26 cellular contexts compared by ENCODE assay signal in the genomic region with DNA sequence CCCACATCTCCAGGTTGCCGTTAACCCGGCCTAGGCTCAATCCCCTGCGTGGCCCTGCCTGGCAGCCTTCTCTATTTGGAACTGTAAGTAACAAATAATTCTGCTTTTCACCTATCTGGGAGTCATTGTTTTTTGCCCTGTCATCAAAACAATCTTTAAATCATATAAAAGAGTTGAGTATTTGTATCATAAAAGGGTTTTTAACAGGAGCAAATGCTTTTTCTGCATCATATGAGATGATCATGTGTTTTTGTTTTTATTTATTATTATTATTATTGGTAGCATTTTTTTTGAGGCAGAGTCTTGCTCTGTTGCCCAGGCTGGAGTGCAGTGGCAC. TPM values are rescaled to one million over a fixed set of nuclear protein-coding genes. Genes with fewer than 3 reads are reported as not detected.
"Had no signal": no experiment of that assay in that cellular context is flagged by ENCODE, and none has a peak within 500 bp of the region (broad histone marks: within the 10 kb centered on the region; RNA-seq: fewer than 3 reads in every experiment).

No MANE protein-coding gene starts in this region.

- H3K4me2 ChIP-seq: smooth muscle cell had no signal

- H3K4me1 ChIP-seq: colonic mucosa, esophagus muscularis mucosa, gastrocnemius medialis, sigmoid colon had no signal

- H3K9me3 ChIP-seq: colonic mucosa, esophagus muscularis mucosa, gastrocnemius medialis, sigmoid colon, thoracic aorta had no signal

- ATAC-seq: gastrocnemius medialis, left cardiac atrium had no signal

- H3K4me3 ChIP-seq: colonic mucosa, dorsolateral prefrontal cortex, esophagus muscularis mucosa, gastrocnemius medialis, sigmoid colon, smooth muscle cell, thoracic aorta had no signal

- H3K27ac ChIP-seq: colonic mucosa, dorsolateral prefrontal cortex, esophagus muscularis mucosa, gastrocnemius medialis, sigmoid colon, thoracic aorta, WERI-Rb-1 had no signal

- DNase-seq: activated CD4-positive, alpha-beta T cell treated with anti-CD3 and anti-CD28 coated beads, Interleukin-2, amount 50 U/mL, for 4 hours; activated CD8-positive, alpha-beta memory T cell treated with anti-CD3 and anti-CD28 coated beads for 24 hours; activated CD8-positive, alpha-beta memory T cell treated with anti-CD3 and anti-CD28 coated beads, Interleukin-2, amount 50 U/mL, for 4 hours; activated naive CD4-positive, alpha-beta T cell treated with Interleukin-2 at 50 U/mL for 16 hours; activated T-cell treated with anti-CD3 and anti-CD28 coated beads, Interleukin-2, amount 50 U/mL, for 24 hours; colonic mucosa; dorsolateral prefrontal cortex; gastrocnemius medialis; islet precursor cell; left cardiac atrium; mesenchymal stem cell; posterior cingulate gyrus; sigmoid colon; stimulated activated CD4-positive, alpha-beta T cell treated with anti-CD3 and anti-CD28 coated beads, Interleukin-15, amount 100 ng/mL, for 24 hours; stimulated activated CD4-positive, alpha-beta T cell treated with anti-CD3 and anti-CD28 coated beads, Interleukin-2, amount 100 ng/mL, for 48 hours; stimulated activated CD8-positive, alpha-beta memory T cell treated with anti-CD3 and anti-CD28 coated beads, Interleukin-4, amount 100 ng/mL, for 48 hours; stimulated activated naive CD4-positive, alpha-beta T cell; WERI-Rb-1 had no signal

- H3K27me3 ChIP-seq: colonic mucosa, esophagus muscularis mucosa, gastrocnemius medialis, sigmoid colon had no signal

- FAIRE-seq: astrocyte, TTC549 had no signal

- H3K36me3 ChIP-seq: colonic mucosa, esophagus muscularis mucosa, gastrocnemius medialis, sigmoid colon, thoracic aorta, WERI-Rb-1 had no signal

RNA-seq across cellular contexts. Expression of a gene that starts 10.0 kb away (rescaled TPM):
- total RNA-seq: activated CD4-positive, alpha-beta T cell treated with anti-CD3 and anti-CD28 coated beads for 36 hours; activated naive CD8-positive, alpha-beta T cell treated with anti-CD3 and anti-CD28 coated beads for 36 hours; activated T-helper 2 cell treated with anti-CD3 and anti-CD28 coated beads, Interferon-gamma antibody, Interleukin-2, Interleukin-4, amounts not matched to agents 10 μg/mL and 5 μg/mL and 100 μg/mL, durations not matched to agents 14 hours and 24 hours and 36 hours had no signal
